In the genomic region with DNA sequence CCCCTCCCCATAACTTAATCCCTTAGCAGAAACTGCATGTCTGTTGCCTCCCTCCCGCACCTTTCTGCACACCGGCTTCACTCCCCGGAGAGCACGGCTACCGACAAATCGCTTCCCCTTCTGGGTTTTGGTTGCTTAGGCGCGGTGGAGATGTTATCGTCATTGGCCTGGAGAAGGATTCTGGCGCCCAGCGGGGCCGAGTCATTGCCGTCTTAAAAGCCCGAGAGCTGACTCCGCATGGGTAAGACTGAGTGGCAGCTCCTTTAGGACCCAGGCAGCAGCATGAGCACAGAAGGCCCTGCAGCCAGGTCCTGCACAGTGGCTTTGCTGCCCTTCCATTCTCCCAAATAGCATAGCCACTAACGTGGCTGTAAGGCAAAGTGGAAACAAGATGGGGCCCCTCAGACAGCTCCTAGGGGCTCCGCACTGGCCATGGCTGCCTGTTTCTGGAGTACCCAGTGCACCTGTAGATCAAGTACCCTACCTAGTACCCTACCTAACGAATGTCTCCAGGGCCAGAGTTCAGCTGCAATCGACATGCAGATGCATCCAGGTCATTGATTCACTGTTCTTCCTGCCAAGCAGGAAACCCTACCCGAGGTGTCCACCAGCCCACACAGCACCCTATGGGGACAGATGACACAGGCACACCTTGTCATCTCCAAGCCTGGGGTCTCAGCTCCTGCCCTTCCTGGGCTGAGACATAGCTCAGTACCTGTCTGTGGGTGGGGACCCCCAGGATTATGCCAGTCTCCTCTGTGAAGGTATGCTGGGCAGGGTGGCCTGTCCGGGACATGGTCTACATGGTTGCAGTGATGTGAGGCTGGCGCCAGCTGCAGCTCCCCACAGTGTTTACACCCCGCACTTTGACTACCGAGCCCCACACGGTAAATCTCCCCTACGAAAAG, we compare ENCODE assay signal across 22 cellular contexts.
DNase-seq lines count a peak whose midpoint lies in the region; ATAC-seq and TF ChIP-seq lines count a peak whose summit lies in the region.
"Had no signal": no experiment of that assay in that cellular context is flagged by ENCODE, and none has a peak within 500 bp of the region (broad histone marks: within the 10 kb centered on the region; RNA-seq: fewer than 3 reads in every experiment).

No MANE protein-coding gene starts in this region.

- peaks cover 12% of the 10 kb centered on the region for H3K27me3 Mint-ChIP-seq in nephron (ENCODE audit: low read depth)

- H3K4me3 Mint-ChIP-seq in nephron: no peak overlapping the region

- ATAC-seq in Right ventricle myocardium inferior (no peak), left ventricle myocardium superior (no peak), aorta (ENCODE audit: low FRiP score) (no peak), GM19397 (IDR thresholded peaks at IDR 0.05; ENCODE audit: unreplicated experiment) (no peak)
- ATAC-seq: GM12878, Panc1 had no signal

- H3K27ac Mint-ChIP-seq in nephron: peak overlapping the region in 2 of 3 experiments; percentile 84 to 86

- no peak overlapping the region for H3K4me3 ChIP-seq in aorta (ENCODE audit: low read length in 2 of 2)
- H3K4me3 ChIP-seq: GM12878, SJCRH30 had no signal

- H3K36me3 Mint-ChIP-seq in nephron (ENCODE audit: low read depth): no peaks in the 10 kb centered on the region

- TF ChIP-seq CTCF in nephron (IDR thresholded peaks at IDR 0.05; ENCODE audit: unreplicated experiment in 3 of 3): no peak

- H3K9me3 Mint-ChIP-seq in nephron: no peaks in the 10 kb centered on the region

- H3K4me1 ChIP-seq in aorta (ENCODE audit: control insufficient read depth in 1 of 2, insufficient read depth in 2 of 2, low read length in 2 of 2): no peaks in the 10 kb centered on the region

- 88 to 92% methylated on average over 26 of the region's 26 CpGs for WGBS in aorta, 2 donors

- no peaks in the 10 kb centered on the region for H3K27me3 ChIP-seq in aorta (ENCODE audit: control insufficient read depth in 1 of 2, insufficient read depth in 2 of 2, low read length in 1 of 2)
- H3K27me3 ChIP-seq: SJCRH30 had no signal

- no peaks in the 10 kb centered on the region for H3K36me3 ChIP-seq in aorta (ENCODE audit: control insufficient read depth in 1 of 2, insufficient read depth in 2 of 2, low read length in 1 of 2)
- H3K36me3 ChIP-seq: SJCRH30 had no signal

- H3K4me1 Mint-ChIP-seq in nephron: peaks cover 49% of the 10 kb centered on the region

- no peaks in the 10 kb centered on the region for H3K9me3 ChIP-seq in aorta (ENCODE audit: control insufficient read depth, low read length)
- H3K9me3 ChIP-seq: SJCRH30 had no signal

- DNase-seq in Right ventricle myocardium inferior (ENCODE audit: missing footprints) (peak; percentile 40), left ventricle myocardium superior (no peak), ecto neural progenitor cell (ENCODE audit: low spot score) (peak; percentile 47), aorta (peak; percentile 33 to 57), DMS153 treated with DMSO at 0.1 percent for 48 hours (lab: John Stamatoyannopoulos, UW; ENCODE audit: unreplicated experiment) (no peak), T-helper 9 cell (no peak)
- DNase-seq: AML-193; DMS79 treated with DMSO at 0.1 percent for 48 hours; MV-4-11; NCI-H1105 treated with DMSO at 0.1 percent for 48 hours; NCI-H2029 treated with DMSO at 0.1 percent for 48 hours; NCI-H226; NCI-H510A treated with DMSO at 0.1 percent for 48 hours; NCI-H748 treated with DMSO at 0.1 percent for 48 hours; NK-92 treated with Interleukin-12 subunit alpha and Interleukin-12 subunit beta, amount 100 ng/mL, for 24 hours; SJCRH30 had no signal

- H3K27ac ChIP-seq in aorta (ENCODE audit: low read depth in 1 of 2, low read length in 2 of 2): no peak overlapping the region
- H3K27ac ChIP-seq: HL-60, KMS-11, SJCRH30 had no signal

- intact Hi-C loops in Right ventricle myocardium inferior (cut with DNase I) (no loop called here), left ventricle myocardium superior (cut with micrococcal nuclease) (no loop called here), aorta (cut with DNase I) (no loop called here)

Comparison
In these comparisons a context has a peak if more than half of its experiments do, and no peak if none do; other contexts are left out.
1. DNase-seq: peak in Right ventricle myocardium inferior (single experiment), ecto neural progenitor cell (single experiment) and aorta (2 of 2); none in left ventricle myocardium superior (single experiment), DMS153 treated with DMSO at 0.1 percent for 48 hours (single experiment) and T-helper 9 cell (single experiment).